Comparison of ENCODE assay signal across 1 cellular context in genomic region chr5:177477701-177478477, GRCh38.
TF ChIP-seq lines count a peak whose summit lies in the region.

No MANE protein-coding gene starts in this region.

TF ChIP-seq in HepG2, 621 proteins besides CTCF, POLR2A, EP300 and RAD21 (continued from another document and continues in another):
- TF ChIP-seq E2F5 (CRISPR knock-in tag; conservative IDR thresholded peaks at IDR 0.05) = no peak
- TF ChIP-seq ZNF547 (CRISPR knock-in tag; IDR thresholded peaks at IDR 0.05) = no peak
- peak; percentile 59 for TF ChIP-seq ZFX (CRISPR knock-in tag; IDR thresholded peaks at IDR 0.05; ENCODE audit: low read depth)
- no peak for TF ChIP-seq E2F2 (CRISPR knock-in tag; IDR thresholded peaks at IDR 0.05; ENCODE audit: borderline replicate concordance)
- TF ChIP-seq CERS6 (CRISPR knock-in tag; IDR thresholded peaks at IDR 0.05) = no peak
- TF ChIP-seq ARNT (IDR thresholded peaks at IDR 0.05) = no peak
- no peak for TF ChIP-seq KMT2A (CRISPR knock-in tag; IDR thresholded peaks at IDR 0.05)
- no peak for TF ChIP-seq GRHL1 (CRISPR knock-in tag; conservative IDR thresholded peaks at IDR 0.05)
- no peak for TF ChIP-seq ZKSCAN1 (IDR thresholded peaks at IDR 0.05; ENCODE audit: low read length)
- no peak for TF ChIP-seq ZNF136 (CRISPR knock-in tag; IDR thresholded peaks at IDR 0.05; ENCODE audit: low read depth)
- peak; percentile 14; the same call in 1 of the 2 replicates for TF ChIP-seq KDM2A (CRISPR knock-in tag; IDR thresholded peaks at IDR 0.05; ENCODE audit: borderline replicate concordance, low read depth)
- TF ChIP-seq DBP (CRISPR knock-in tag; IDR thresholded peaks at IDR 0.05; ENCODE audit: not compliant biosample characterization) = no peak
- TF ChIP-seq SP5 (CRISPR knock-in tag; IDR thresholded peaks at IDR 0.05; ENCODE audit: borderline replicate concordance, low read depth) = no peak
- no peak for TF ChIP-seq TFE3 (CRISPR knock-in tag; IDR thresholded peaks at IDR 0.05)
- no peak for TF ChIP-seq ZNF180 (CRISPR knock-in tag; IDR thresholded peaks at IDR 0.05; ENCODE audit: borderline replicate concordance, low read depth)
- TF ChIP-seq FOXA3 (CRISPR knock-in tag; IDR thresholded peaks at IDR 0.05) = peak; percentile 14; the same call in 1 of the 2 replicates
- no peak for TF ChIP-seq MXD4 (CRISPR knock-in tag; IDR thresholded peaks at IDR 0.05)
- no peak for TF ChIP-seq NFYB (CRISPR knock-in tag; IDR thresholded peaks at IDR 0.05)
- no peak for TF ChIP-seq ZFP90 (CRISPR knock-in tag; IDR thresholded peaks at IDR 0.05; ENCODE audit: borderline replicate concordance)
- TF ChIP-seq ZNF230 (CRISPR knock-in tag; IDR thresholded peaks at IDR 0.05) = no peak
- no peak for TF ChIP-seq BRCA1 (CRISPR knock-in tag; IDR thresholded peaks at IDR 0.05)
- TF ChIP-seq FOXJ3 (CRISPR knock-in tag; IDR thresholded peaks at IDR 0.05; ENCODE audit: borderline replicate concordance) = no peak
- TF ChIP-seq SIX4 (CRISPR knock-in tag; IDR thresholded peaks at IDR 0.05) = no peak
- no peak for TF ChIP-seq ZNF496 (CRISPR knock-in tag; IDR thresholded peaks at IDR 0.05; ENCODE audit: insufficient replicate concordance)
- no peak for TF ChIP-seq SOX5 (CRISPR knock-in tag; IDR thresholded peaks at IDR 0.05; ENCODE audit: borderline replicate concordance)
- TF ChIP-seq ZNF747 (CRISPR knock-in tag; IDR thresholded peaks at IDR 0.05; ENCODE audit: borderline replicate concordance) = no peak
- no peak for TF ChIP-seq PCBP2 (optimal IDR thresholded peaks at IDR 0.05; ENCODE audit: low read depth, low read length, poor library complexity, severe bottlenecking)
- TF ChIP-seq MNT (IDR thresholded peaks at IDR 0.05) = no peak
- TF ChIP-seq ZNF674 (CRISPR knock-in tag; IDR thresholded peaks at IDR 0.05; ENCODE audit: low read depth) = no peak
- TF ChIP-seq CREB1 (IDR thresholded peaks at IDR 0.05) = no peak
- TF ChIP-seq CREB1 (CRISPR knock-in tag; IDR thresholded peaks at IDR 0.05) = no peak
- no peak for TF ChIP-seq TSC22D2 (CRISPR knock-in tag; IDR thresholded peaks at IDR 0.05; ENCODE audit: borderline replicate concordance)
- no peak for TF ChIP-seq ZNF737 (CRISPR knock-in tag; IDR thresholded peaks at IDR 0.05; ENCODE audit: borderline replicate concordance)
- peak; percentile 68 for TF ChIP-seq PAXIP1 (CRISPR knock-in tag; conservative IDR thresholded peaks at IDR 0.05)
- no peak for TF ChIP-seq PHF21A (CRISPR knock-in tag; IDR thresholded peaks at IDR 0.05)
- TF ChIP-seq ZNF296 (CRISPR knock-in tag; conservative IDR thresholded peaks at IDR 0.05) = no peak
- no peak for TF ChIP-seq SOX6 (IDR thresholded peaks at IDR 0.05)
- TF ChIP-seq SOX6 (CRISPR knock-in tag; IDR thresholded peaks at IDR 0.05) = 0 out of 2 replicates have a peak, but pooled peaks have one; percentile 23
- no peak for TF ChIP-seq AKNA (CRISPR knock-in tag; IDR thresholded peaks at IDR 0.05; ENCODE audit: borderline replicate concordance)
- no peak for TF ChIP-seq ZNF597 (CRISPR knock-in tag; IDR thresholded peaks at IDR 0.05)
